ENCODE assay signal across 8 cellular contexts in genomic region chr11:69915501-69916250, GRCh38.
DNase-seq lines count a peak whose midpoint lies in the region; ATAC-seq, FAIRE-seq and TF ChIP-seq lines count a peak whose summit lies in the region.

No MANE protein-coding gene starts in this region.

- H3K27me3 ChIP-seq in foreskin keratinocyte (no peaks in the 10 kb centered on the region), osteoblast (ENCODE audit: insufficient read depth, low read length) (peaks cover 4% of the 10 kb centered on the region), vagina (no peaks in the 10 kb centered on the region)

- TF ChIP-seq POLR2A in A549 (IDR thresholded peaks at IDR 0.05; ENCODE audit: low read length) = no peak
- TF ChIP-seq POLR2A in vagina (IDR thresholded peaks at IDR 0.05) = no peak

- H3K9me3 ChIP-seq in A549 (peaks cover 3% of the 10 kb centered on the region; the same call in 1 of the 3 replicates), osteoblast (ENCODE audit: low read depth, low read length) (no peaks in the 10 kb centered on the region), vagina (no peaks in the 10 kb centered on the region)

- H3K4me2 ChIP-seq in A549 (peak overlapping the region; percentile 69), osteoblast (ENCODE audit: insufficient read depth, low read length) (peak overlapping the region; percentile 75)

- no peak for TF ChIP-seq EP300 in A549 (IDR thresholded peaks at IDR 0.05)

- TF ChIP-seq CTCF in A549 (IDR thresholded peaks at IDR 0.05) (peak; percentile 88), GM12864 (IDR thresholded peaks at IDR 0.05; ENCODE audit: low read depth, low read length, missing control alignments) (peak; percentile 76), foreskin keratinocyte (conservative IDR thresholded peaks at IDR 0.05) (peak; percentile 77), osteoblast (IDR thresholded peaks at IDR 0.05; ENCODE audit: extremely low read depth, low read depth, low read length) (peak; percentile 80), vagina (IDR thresholded peaks at IDR 0.05) (peak; percentile 17 to 66 (median 42))

- H3K36me3 ChIP-seq in osteoblast (ENCODE audit: insufficient read depth, low read length) = no peaks in the 10 kb centered on the region
- no peaks in the 10 kb centered on the region for H3K36me3 ChIP-seq in vagina

- H3K4me1 ChIP-seq in A549 = peaks cover 8% of the 10 kb centered on the region; the same call in 1 of the 3 replicates
- H3K4me1 ChIP-seq in foreskin keratinocyte = peaks cover 17% of the 10 kb centered on the region
- H3K4me1 ChIP-seq in osteoblast (ENCODE audit: insufficient read depth, low read length) = peaks cover 18% of the 10 kb centered on the region
- peaks cover 30% of the 10 kb centered on the region for H3K4me1 ChIP-seq in vagina

- POLR2A ChIA-PET in A549 (lab: Yijun Ruan, JAX) = no interaction called here

- FAIRE-seq in A549 (lab: Jason Lieb, UNC) = no peak

- CTCF ChIA-PET in A549 (lab: Yijun Ruan, JAX) = interaction anchor here (0.6 to 10.5 kb wide), 52 partner anchors 10 to 1665 kb away, joined by 3 to 233 read pairs (median 4); partner anchors contain the start of gene FADD

- no peaks in the 10 kb centered on the region for H3K79me2 ChIP-seq in osteoblast (ENCODE audit: insufficient read depth, low read length)

- H4K20me1 ChIP-seq in osteoblast (ENCODE audit: insufficient read depth, low read length) = no peaks in the 10 kb centered on the region

- intact Hi-C loops in vagina (cut with DNase I) = loop anchor here (5.0 to 10.0 kb wide), 2 partner anchors 169 to 277 kb away; no protein-coding TSS in a partner anchor

- H3K4me3 ChIP-seq in A549 (no peak overlapping the region), GM12864 (ENCODE audit: low read depth, low read length) (no peak overlapping the region), osteoblast (ENCODE audit: insufficient read depth, low read length) (peak overlapping the region; percentile 64), vagina (no peak overlapping the region)

- peak overlapping the region; percentile 54 to 83 for H3K27ac ChIP-seq in A549
- peak overlapping the region; percentile 26 for H3K27ac ChIP-seq in foreskin keratinocyte
- H3K27ac ChIP-seq in osteoblast (ENCODE audit: low read depth, low read length) = peak overlapping the region; percentile 85
- H3K27ac ChIP-seq in vagina = peak overlapping the region; percentile 36

- DNase-seq in A549 (ENCODE audit: low read depth in 1 of 2, low spot score in 1 of 2) = peak; percentile 59 to 75
- DNase-seq in GM12864 (ENCODE audit: low read depth) = no peak
- DNase-seq in NCI-H2171 (lab: John Stamatoyannopoulos, UW) = peak; percentile 55
- peak in 2 of 3 experiments; percentile 32 to 52 for DNase-seq in activated CD8-positive, alpha-beta memory T cell treated with anti-CD3 and anti-CD28 coated beads for 48 hours (ENCODE audit: low read depth in 2 of 3, low spot score in 2 of 3)
- DNase-seq in foreskin keratinocyte = peak; percentile 38 to 65
- DNase-seq in osteoblast (ENCODE audit: insufficient read length, low spot score, missing footprints) = peak; percentile 98
- no peak for DNase-seq in vagina (ENCODE audit: extremely low spot score in 2 of 2)

- peak overlapping the region; percentile 65 for H2AFZ ChIP-seq in osteoblast (ENCODE audit: low read length)

- ATAC-seq in A549 = peak; percentile 44 to 66
- ATAC-seq in foreskin keratinocyte = peak; percentile 5
- ATAC-seq in GM21528 (IDR thresholded peaks at IDR 0.05; ENCODE audit: low FRiP score, unreplicated experiment) = no peak

- peak; percentile 79 to 80 for TF ChIP-seq RAD21 in A549 (conservative IDR thresholded peaks at IDR 0.05 in 1 of 2, IDR thresholded peaks at IDR 0.05 in 1 of 2)

- 37% methylated on average over 12 of the region's 18 CpGs for WGBS in A549 (ENCODE audit: missing lambda C conversion rate)

TF ChIP-seq in A549, 52 proteins besides CTCF, POLR2A, EP300 and RAD21:
- no peak for TF ChIP-seq ESRRA (IDR thresholded peaks at IDR 0.05; ENCODE audit: borderline replicate concordance, low read length)
- no peak for TF ChIP-seq KDM5A (IDR thresholded peaks at IDR 0.05)
- no peak for TF ChIP-seq PHF8 (IDR thresholded peaks at IDR 0.05; ENCODE audit: borderline replicate concordance, low read depth)
- TF ChIP-seq SMC3 (IDR thresholded peaks at IDR 0.05) = peak; percentile 67
- TF ChIP-seq ZC3H11A (IDR thresholded peaks at IDR 0.05) = no peak
- TF ChIP-seq MAX (IDR thresholded peaks at IDR 0.05) = 0 out of 2 replicates have a peak, but pooled peaks have one; percentile 15

Comparison
In these comparisons a context has a peak if more than half of its experiments do, and no peak if none do; other contexts are left out.
1. DNase-seq: peak in A549 (2 of 2), NCI-H2171 (single experiment), activated CD8-positive, alpha-beta memory T cell treated with anti-CD3 and anti-CD28 coated beads for 48 hours (2 of 3), foreskin keratinocyte (2 of 2) and osteoblast (single experiment); none in GM12864 (single experiment) and vagina (0 of 2).
2. H3K27ac ChIP-seq: peak in every context shown above with its lines; median percentile 85 in osteoblast; 68 in A549; 36 in vagina; 26 in foreskin keratinocyte.
3. Peak in every context shown above with its lines, with median percentiles within 50 percentile points of each other: CTCF ChIP-seq.